14 cellular contexts compared by ENCODE assay signal in the genomic region with DNA sequence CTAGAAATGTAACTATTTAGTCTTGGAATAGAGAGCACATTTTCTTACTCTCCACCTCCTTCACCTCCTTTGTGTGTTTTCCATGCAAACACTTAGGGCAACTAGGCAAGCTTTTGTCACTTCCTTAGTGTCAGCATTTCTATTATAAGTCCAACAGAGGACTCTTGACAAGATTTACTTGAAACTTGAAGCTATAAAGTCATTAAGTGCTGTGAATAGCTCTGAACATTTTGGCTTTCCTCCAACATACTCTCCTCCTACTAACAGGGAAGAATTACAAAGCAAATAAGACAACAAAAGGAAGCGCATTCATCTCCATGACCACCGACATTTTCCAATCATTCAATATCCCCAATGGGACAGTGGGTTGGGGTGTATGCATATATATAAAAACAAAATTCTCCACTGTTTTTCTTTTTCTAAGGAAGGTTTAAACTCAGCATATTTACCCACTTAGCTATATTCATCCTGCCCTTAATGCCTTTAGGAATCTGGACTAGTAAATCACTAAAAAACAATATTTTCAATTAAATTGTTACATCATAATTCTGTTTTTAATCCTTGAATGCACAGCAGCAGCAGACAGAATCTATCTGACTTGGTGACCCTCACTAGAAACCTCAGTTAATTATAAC.
A peak's percentile ranks its signal among the peaks of the same experiment; 100 is the strongest.
DNase-seq lines count a peak whose midpoint lies in the region; ATAC-seq, FAIRE-seq and TF ChIP-seq lines count a peak whose summit lies in the region.
"Had no signal": no experiment of that assay in that cellular context is flagged by ENCODE, and none has a peak within 500 bp of the region (broad histone marks: within the 10 kb centered on the region; RNA-seq: fewer than 3 reads in every experiment).

No MANE protein-coding gene starts in this region.

- H3K36me3 ChIP-seq in lung (ENCODE audit: control insufficient read depth in 2 of 2, insufficient read depth in 2 of 2, low read length in 2 of 2) = no peaks in the 10 kb centered on the region
- no peaks in the 10 kb centered on the region for H3K36me3 ChIP-seq in effector memory CD4-positive, alpha-beta T cell (ENCODE audit: control insufficient read depth, insufficient read depth, low read length)
- H3K36me3 ChIP-seq: thoracic aorta had no signal

- WGBS in lung, 2 donors = 44 to 62% methylated on average over 2 of the region's 2 CpGs

- no peak for FAIRE-seq in D721Med (lab: Jason Lieb, UNC)

- H3K4me3 ChIP-seq in lung = no peak overlapping the region
- no peak overlapping the region for H3K4me3 ChIP-seq in effector memory CD4-positive, alpha-beta T cell (ENCODE audit: insufficient read depth, low read depth, low read length, poor library complexity, severe bottlenecking)
- H3K4me3 ChIP-seq: thoracic aorta had no signal

- no peak for TF ChIP-seq CTCF in lung (IDR thresholded peaks at IDR 0.05; ENCODE audit: control extremely low read depth, extremely low read depth)
- TF ChIP-seq CTCF in D721Med (IDR thresholded peaks at IDR 0.05; ENCODE audit: insufficient read depth, missing control alignments) = no peak

- no peak overlapping the region for H3K27ac ChIP-seq in lung (ENCODE audit: low read depth in 1 of 2, low read length in 1 of 2)
- H3K27ac ChIP-seq in effector memory CD4-positive, alpha-beta T cell (ENCODE audit: insufficient read depth, low read length, poor library complexity, severe bottlenecking) = no peak overlapping the region
- H3K27ac ChIP-seq: thoracic aorta had no signal

- ATAC-seq in lung (ENCODE audit: insufficient read depth, low FRiP score) = peak; percentile 83

- H3K27me3 ChIP-seq in lung (ENCODE audit: control insufficient read depth, insufficient read depth) = no peaks in the 10 kb centered on the region
- no peaks in the 10 kb centered on the region for H3K27me3 ChIP-seq in effector memory CD4-positive, alpha-beta T cell (replicated peaks; ENCODE audit: control insufficient read depth, insufficient read depth, low read length, poor library complexity, severe bottlenecking)

- peaks cover 0 to 3% of the 10 kb centered on the region in 2 donors for H3K9me3 ChIP-seq in lung (ENCODE audit: control insufficient read depth in 2 of 2, insufficient read depth in 1 of 2, low read length in 1 of 2)
- no peaks in the 10 kb centered on the region for H3K9me3 ChIP-seq in effector memory CD4-positive, alpha-beta T cell (ENCODE audit: control insufficient read depth, low read length)
- H3K9me3 ChIP-seq: thoracic aorta had no signal

- H3K4me1 ChIP-seq in lung (ENCODE audit: control insufficient read depth in 2 of 2, insufficient read depth in 2 of 2, low read length in 2 of 2) = no peaks in the 10 kb centered on the region
- no peaks in the 10 kb centered on the region for H3K4me1 ChIP-seq in effector memory CD4-positive, alpha-beta T cell (ENCODE audit: control insufficient read depth, insufficient read depth, low read length, poor library complexity, severe bottlenecking)

- DNase-seq in DMS79 treated with DMSO at 0.1 percent for 48 hours (lab: John Stamatoyannopoulos, UW) = peak; percentile 85
- peak; percentile 44 for DNase-seq in NCI-H2081 treated with DMSO at 0.1 percent for 48 hours (lab: John Stamatoyannopoulos, UW)
- DNase-seq in SHP77 treated with DMSO at 0.1 percent for 48 hours (lab: John Stamatoyannopoulos, UW) = peak; percentile 1
- no peak for DNase-seq in lung (ENCODE audit: low spot score)
- DNase-seq in amygdala (lab: John Stamatoyannopoulos, UW) = no peak
- DNase-seq in D721Med (ENCODE audit: insufficient read length, low spot score) = no peak
- DNase-seq in effector memory CD4-positive, alpha-beta T cell = no peak
- no peak for DNase-seq in HK-2 (ENCODE audit: unreplicated experiment)
- DNase-seq: activated CD4-positive, alpha-beta T cell treated with anti-CD3 and anti-CD28 coated beads, Interleukin-2, amount 50 U/mL, for 48 hours; activated gamma-delta T cell treated with Interleukin-2 at 50 U/mL for 16 hours; head of caudate nucleus; NK-92 treated with Interleukin-12 subunit alpha and Interleukin-12 subunit beta, amount 100 ng/mL, for 24 hours; SW 1271 had no signal

Comparison
In these comparisons a context has a peak if more than half of its experiments do, and no peak if none do; other contexts are left out.
1. DNase-seq: peak in DMS79 treated with DMSO at 0.1 percent for 48 hours (single experiment), NCI-H2081 treated with DMSO at 0.1 percent for 48 hours (single experiment) and SHP77 treated with DMSO at 0.1 percent for 48 hours (single experiment); none in lung (single experiment), amygdala (0 of 56), D721Med (single experiment), effector memory CD4-positive, alpha-beta T cell (0 of 3) and HK-2 (single experiment).